10 cellular contexts compared by ENCODE assay signal in genomic region chr1:160432371-160432786, GRCh38. TPM values are rescaled to one million over a fixed set of nuclear protein-coding genes. Genes with fewer than 3 reads are reported as not detected.
DNase-seq lines count a peak whose midpoint lies in the region; ATAC-seq and TF ChIP-seq lines count a peak whose summit lies in the region.
"Had no signal": no experiment of that assay in that cellular context is flagged by ENCODE, and none has a peak within 500 bp of the region (broad histone marks: within the 10 kb centered on the region; RNA-seq: fewer than 3 reads in every experiment).

No MANE protein-coding gene starts in this region.

- H3K4ac ChIP-seq in neuronal stem cell (ENCODE audit: low read length): no peak overlapping the region

- no peak overlapping the region for H4K91ac ChIP-seq in neuronal stem cell (ENCODE audit: low read depth, low read length, poor library complexity)

- ATAC-seq in GM18502 (IDR thresholded peaks at IDR 0.05; ENCODE audit: poor library complexity, unreplicated experiment): peak; percentile 58
- ATAC-seq in GM21390 (IDR thresholded peaks at IDR 0.05; ENCODE audit: unreplicated experiment): peak; percentile 58
- peak; percentile 56 for ATAC-seq in HG03460 (IDR thresholded peaks at IDR 0.05; ENCODE audit: unreplicated experiment)

- H2BK12ac ChIP-seq in neuronal stem cell (ENCODE audit: low read length): no peak overlapping the region

- no peak overlapping the region for H2BK5ac ChIP-seq in neuronal stem cell (ENCODE audit: low read length)

- H3K36me3 ChIP-seq in esophagus muscularis mucosa: no peaks in the 10 kb centered on the region
- H3K36me3 ChIP-seq in neuronal stem cell (replicated peaks in 1 of 2; ENCODE audit: control insufficient read depth in 2 of 2, insufficient read depth in 2 of 2, low read length in 2 of 2): peaks cover 7 to 27% of the 10 kb centered on the region in 2 donors
- no peaks in the 10 kb centered on the region for H3K36me3 ChIP-seq in MG63

- H2BK120ac ChIP-seq in neuronal stem cell (ENCODE audit: low read depth, low read length): no peak overlapping the region

- no peak for TF ChIP-seq POLR2A in esophagus muscularis mucosa (IDR thresholded peaks at IDR 0.05; ENCODE audit: low read depth)

- H3K4me3 ChIP-seq in esophagus muscularis mucosa (no peak overlapping the region), neuronal stem cell (ENCODE audit: low read length in 2 of 2) (no peak overlapping the region), MG63 (no peak overlapping the region)

- H2AFZ ChIP-seq in neuronal stem cell (ENCODE audit: low read length): no peak overlapping the region

- TF ChIP-seq CTCF in esophagus muscularis mucosa (IDR thresholded peaks at IDR 0.05): no peak

- no peak overlapping the region for H4K8ac ChIP-seq in neuronal stem cell (ENCODE audit: low read depth, low read length)

- H2AK5ac ChIP-seq in neuronal stem cell (ENCODE audit: low read depth, low read length): no peak overlapping the region

- no peaks in the 10 kb centered on the region for H3K27me3 ChIP-seq in esophagus muscularis mucosa
- H3K27me3 ChIP-seq in neuronal stem cell (ENCODE audit: control insufficient read depth in 3 of 3, insufficient read depth in 3 of 3, low read depth in 1 of 3, low read length in 3 of 3): peaks cover 0 to 4% (median 0%) of the 10 kb centered on the region in 3 experiments
- no peaks in the 10 kb centered on the region for H3K27me3 ChIP-seq in MG63

- H3K18ac ChIP-seq in neuronal stem cell (ENCODE audit: low read length): no peak overlapping the region

- H3K27ac ChIP-seq in esophagus muscularis mucosa (replicated peaks in 1 of 4) (no peak overlapping the region), neuronal stem cell (replicated peaks; ENCODE audit: low read length) (no peak overlapping the region)

- no peak overlapping the region for H3K23ac ChIP-seq in neuronal stem cell (ENCODE audit: low read depth, low read length, poor library complexity)

- no peak overlapping the region for H2BK15ac ChIP-seq in neuronal stem cell (ENCODE audit: low read length)

- no peak overlapping the region for H3K9ac ChIP-seq in neuronal stem cell (ENCODE audit: low read depth, low read length, poor library complexity)

- TF ChIP-seq EP300 in esophagus muscularis mucosa (IDR thresholded peaks at IDR 0.05): no peak

- DNase-seq in esophagus muscularis mucosa (ENCODE audit: extremely low spot score): peak; percentile 17
- no peak for DNase-seq in neuronal stem cell (ENCODE audit: low spot score)
- no peak for DNase-seq in MG63
- DNase-seq in DMS53 treated with DMSO at 0.1 percent for 48 hours (lab: John Stamatoyannopoulos, UW; ENCODE audit: unreplicated experiment): no peak
- DNase-seq in NCI-H82 (lab: John Stamatoyannopoulos, UW): no peak

- H3K4me1 ChIP-seq in esophagus muscularis mucosa (peaks cover 0 to 5% (median 2%) of the 10 kb centered on the region in 4 donors), neuronal stem cell (ENCODE audit: control insufficient read depth in 2 of 2, insufficient read depth in 1 of 2, low read depth in 1 of 2, low read length in 2 of 2) (peaks cover 0 to 2% of the 10 kb centered on the region in 2 donors)

- H3K14ac ChIP-seq in neuronal stem cell (ENCODE audit: low read length): no peak overlapping the region

- H3K9me3 ChIP-seq in esophagus muscularis mucosa (no peaks in the 10 kb centered on the region), neuronal stem cell (replicated peaks in 1 of 2; ENCODE audit: control insufficient read depth in 2 of 2, insufficient read depth in 1 of 2, low read depth in 1 of 2, low read length in 2 of 2) (no peaks in the 10 kb centered on the region), MG63 (no peaks in the 10 kb centered on the region)

- no peaks in the 10 kb centered on the region for H3K79me1 ChIP-seq in neuronal stem cell (ENCODE audit: low read depth, low read length)

- no peak overlapping the region for H3K4me2 ChIP-seq in neuronal stem cell (ENCODE audit: insufficient read depth, low read length, poor library complexity, severe bottlenecking)

- intact Hi-C loops in esophagus muscularis mucosa (cut with DNase I): loop anchor here (10.0 kb wide), 1 partner anchor 172 kb away; no protein-coding TSS in a partner anchor

RNA-seq across cellular contexts. Expression of gene VANGL2, which starts 32.0 kb away (rescaled TPM):
- 1 to 10 TPM; 1.2 to 5.8 (median 3.7) TPM for total RNA-seq in esophagus muscularis mucosa
- polyA plus RNA-seq in neuronal stem cell (2013, experiment 1 of 2): 72.6 TPM
- polyA plus RNA-seq in neuronal stem cell (2013, experiment 2 of 2): 74.1 TPM
- total RNA-seq in MG63 (2014; rRNA removed; shearing (Covaris generic); ENCODE audit: low replicate concordance): not detected in 2 replicates
- total RNA-seq: dermis microvascular lymphatic vessel endothelial cell; T-helper 2 cell treated with Interferon-gamma antibody and Interleukin-4, amounts not matched to agents 100 ng/mL and 5 ng/mL, for 36 hours had no signal
